In genomic region chr2:241314933-241315182, GRCh38 we compare ENCODE assay signal across 8 cellular contexts. TPM values are rescaled to one million over a fixed set of nuclear protein-coding genes. Genes with fewer than 3 reads are reported as not detected.
DNase-seq lines count a peak whose midpoint lies in the region; ATAC-seq and TF ChIP-seq lines count a peak whose summit lies in the region.

No MANE protein-coding gene starts in this region.

- H3K79me1 ChIP-seq in neuronal stem cell (ENCODE audit: low read depth, low read length) = peaks cover 7% of the 10 kb centered on the region

- no peak overlapping the region for H2BK15ac ChIP-seq in neuronal stem cell (ENCODE audit: low read length)

- no peaks in the 10 kb centered on the region for H3K9me3 ChIP-seq in ectodermal cell (ENCODE audit: control insufficient read depth, low read length)
- no peaks in the 10 kb centered on the region for H3K9me3 ChIP-seq in neuronal stem cell (replicated peaks in 1 of 2; ENCODE audit: control insufficient read depth in 2 of 2, insufficient read depth in 1 of 2, low read depth in 1 of 2, low read length in 2 of 2)

- no peak overlapping the region for H2BK120ac ChIP-seq in neuronal stem cell (ENCODE audit: low read depth, low read length)

- H3K4me2 ChIP-seq in neuronal stem cell (ENCODE audit: insufficient read depth, low read length, poor library complexity, severe bottlenecking) = peak overlapping the region; percentile 79

- peak overlapping the region; percentile 77 for H3K4me3 ChIP-seq in LNCaP clone FGC (ENCODE audit: low read depth, low read length)
- H3K4me3 ChIP-seq in ectodermal cell (ENCODE audit: insufficient read depth, low read depth, low read length) = peak overlapping the region; percentile 90
- H3K4me3 ChIP-seq in neuronal stem cell (ENCODE audit: low read length in 2 of 2) = peak overlapping the region; percentile 84 to 99

- H2BK5ac ChIP-seq in neuronal stem cell (ENCODE audit: low read length) = no peak overlapping the region

- H2AK5ac ChIP-seq in neuronal stem cell (ENCODE audit: low read depth, low read length) = peak overlapping the region; percentile 13

- peak; percentile 26 for DNase-seq in COLO829 (ENCODE audit: low spot score)
- no peak for DNase-seq in LNCaP clone FGC (ENCODE audit: low read depth)
- no peak for DNase-seq in neuronal stem cell (ENCODE audit: low spot score)
- DNase-seq in ACHN = no peak
- DNase-seq in iPS-NIHi7 (ENCODE audit: extremely low spot score) = no peak
- no peak for DNase-seq in D341Med (ENCODE audit: low spot score)

- H3K4me1 ChIP-seq in ectodermal cell (ENCODE audit: control insufficient read depth, insufficient read depth, low read length) (peaks cover 25% of the 10 kb centered on the region), neuronal stem cell (ENCODE audit: control insufficient read depth in 2 of 2, insufficient read depth in 1 of 2, low read depth in 1 of 2, low read length in 2 of 2) (peaks cover 2 to 16% of the 10 kb centered on the region in 2 donors)

- no peak for TF ChIP-seq CTCF in LNCaP clone FGC (IDR thresholded peaks at IDR 0.05; ENCODE audit: control insufficient read depth, extremely low read depth, insufficient read depth)

- H3K36me3 ChIP-seq in ectodermal cell (ENCODE audit: control insufficient read depth, insufficient read depth, low read length) (no peaks in the 10 kb centered on the region), neuronal stem cell (replicated peaks in 1 of 2; ENCODE audit: control insufficient read depth in 2 of 2, insufficient read depth in 2 of 2, low read length in 2 of 2) (peaks cover 0 to 32% of the 10 kb centered on the region in 2 donors)

- peak overlapping the region; percentile 66 for H3K23ac ChIP-seq in neuronal stem cell (ENCODE audit: low read depth, low read length, poor library complexity)

- H2BK12ac ChIP-seq in neuronal stem cell (ENCODE audit: low read length) = no peak overlapping the region

- H3K18ac ChIP-seq in neuronal stem cell (ENCODE audit: low read length) = peak overlapping the region; percentile 96

- H4K91ac ChIP-seq in neuronal stem cell (ENCODE audit: low read depth, low read length, poor library complexity) = no peak overlapping the region

- no peak overlapping the region for H3K4ac ChIP-seq in neuronal stem cell (ENCODE audit: low read length)

- H3K14ac ChIP-seq in neuronal stem cell (ENCODE audit: low read length) = no peak overlapping the region

- H3K27ac ChIP-seq in ectodermal cell (ENCODE audit: insufficient read depth, low read depth, low read length, poor library complexity, severe bottlenecking) = peak overlapping the region; percentile 99
- H3K27ac ChIP-seq in neuronal stem cell (replicated peaks; ENCODE audit: low read length) = peak overlapping the region; percentile 67

- H4K8ac ChIP-seq in neuronal stem cell (ENCODE audit: low read depth, low read length) = no peak overlapping the region

- in situ Hi-C loops in ACHN (cut with HindIII; ENCODE audit: low pct_ligation_motif_present, low pct_unique_long_range_greater_than_20kb, low sequenced_read_pairs) = no loop called here

- 1% methylated on average over 29 of the region's 29 CpGs for WGBS in ectodermal cell, 2 experiments
- no CpG with 5 or more reads among the region's 29 CpGs for WGBS in neuronal stem cell (ENCODE audit: extremely low coverage in 2 of 2, insufficient read length in 2 of 2, insufficient replicate concordance in 1 of 2), 2 donors

- peak overlapping the region; percentile 96 for H2AFZ ChIP-seq in neuronal stem cell (ENCODE audit: low read length)

- no peak for ATAC-seq in GM21619 (IDR thresholded peaks at IDR 0.05; ENCODE audit: unreplicated experiment)

- H3K27me3 ChIP-seq in ectodermal cell (ENCODE audit: control insufficient read depth, insufficient read depth, low read length, poor library complexity, severe bottlenecking) (no peaks in the 10 kb centered on the region), neuronal stem cell (ENCODE audit: control insufficient read depth in 3 of 3, insufficient read depth in 3 of 3, low read depth in 1 of 3, low read length in 3 of 3) (no peaks in the 10 kb centered on the region)

- H3K9ac ChIP-seq in neuronal stem cell (ENCODE audit: low read depth, low read length, poor library complexity) = peak overlapping the region; percentile 95

RNA-seq across cellular contexts. Expression of gene HDLBP, which starts 0.6 kb away (rescaled TPM):
- polyA plus RNA-seq in ectodermal cell (2013, experiment 1 of 4) = 249 TPM
- 243 TPM for polyA plus RNA-seq in ectodermal cell (2013, experiment 2 of 4)
- 227 TPM for polyA plus RNA-seq in ectodermal cell (2013, experiment 3 of 4)
- polyA plus RNA-seq in ectodermal cell (2013, experiment 4 of 4) = 217 TPM
- 203 TPM for polyA plus RNA-seq in neuronal stem cell (2013, experiment 1 of 2)
- polyA plus RNA-seq in neuronal stem cell (2013, experiment 2 of 2) = 195 TPM

RNA-seq across cellular contexts. Expression of gene SEPTIN2, which starts 0.9 kb away (rescaled TPM):
- polyA plus RNA-seq in ectodermal cell (2013, experiment 1 of 4) = 472 TPM
- polyA plus RNA-seq in ectodermal cell (2013, experiment 2 of 4) = 476 TPM
- 391 TPM for polyA plus RNA-seq in ectodermal cell (2013, experiment 3 of 4)
- 425 TPM for polyA plus RNA-seq in ectodermal cell (2013, experiment 4 of 4)
- 264 TPM for polyA plus RNA-seq in neuronal stem cell (2013, experiment 1 of 2)
- 273 TPM for polyA plus RNA-seq in neuronal stem cell (2013, experiment 2 of 2)

RNA-seq across cellular contexts. Expression of gene FARP2, which starts 41.2 kb away (rescaled TPM):
- polyA plus RNA-seq in ectodermal cell (2013, experiment 1 of 4) = 32.2 TPM
- 34.4 TPM for polyA plus RNA-seq in ectodermal cell (2013, experiment 2 of 4)
- polyA plus RNA-seq in ectodermal cell (2013, experiment 3 of 4) = 32.5 TPM
- polyA plus RNA-seq in ectodermal cell (2013, experiment 4 of 4) = 33.7 TPM
- polyA plus RNA-seq in neuronal stem cell (2013, experiment 1 of 2) = 11.9 TPM
- 11.2 TPM for polyA plus RNA-seq in neuronal stem cell (2013, experiment 2 of 2)
